ENCODE assay signal across 9 cellular contexts in the genomic region with DNA sequence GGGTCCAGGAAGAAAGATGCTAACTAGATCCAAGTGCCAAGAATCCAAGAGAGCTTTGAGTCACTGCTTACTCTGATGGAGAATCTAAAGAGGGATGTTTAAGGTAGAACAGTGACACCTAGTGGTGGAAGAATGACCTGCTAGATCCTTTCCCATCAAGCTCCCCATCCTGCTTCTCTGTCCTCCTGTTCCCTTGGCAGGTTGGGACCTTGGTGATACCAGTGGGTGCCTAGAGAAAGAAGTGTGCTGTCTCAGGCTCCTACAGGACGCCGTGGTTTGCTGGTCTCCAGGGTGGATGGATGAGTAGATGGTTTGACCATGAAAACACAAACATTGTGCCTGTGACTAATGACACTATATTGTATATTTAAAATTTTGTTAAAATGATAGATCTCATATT.
DNase-seq lines count a peak whose midpoint lies in the region; ATAC-seq, FAIRE-seq and TF ChIP-seq lines count a peak whose summit lies in the region.
"Had no signal": no experiment of that assay in that cellular context is flagged by ENCODE, and none has a peak within 500 bp of the region (broad histone marks: within the 10 kb centered on the region; RNA-seq: fewer than 3 reads in every experiment).

No MANE protein-coding gene starts in this region.

- no peak overlapping the region for H3K4me3 Mint-ChIP-seq in stimulated activated naive CD8-positive, alpha-beta T cell treated with anti-CD3 and anti-CD28 coated beads, Interleukin-15, amount 100 ng/mL, for 72 hours

- TF ChIP-seq CTCF in GM10266 (IDR thresholded peaks at IDR 0.05; ENCODE audit: control insufficient read depth, insufficient read depth, low read depth, missing control alignments) (peak; percentile 63), HFF-Myc (IDR thresholded peaks at IDR 0.05; ENCODE audit: low read depth, low read length, missing control alignments) (peak; percentile 75), Loucy (conservative IDR thresholded peaks at IDR 0.05; ENCODE audit: low read length) (peak; percentile 74), Peyer's patch (IDR thresholded peaks at IDR 0.05) (peak; percentile 52 to 88 (median 82)), cardiac fibroblast (IDR thresholded peaks at IDR 0.05; ENCODE audit: low read depth, low read length) (peak; percentile 84), keratinocyte (optimal IDR thresholded peaks at IDR 0.05 in 1 of 3, IDR thresholded peaks at IDR 0.05 in 1 of 3, conservative IDR thresholded peaks at IDR 0.05 in 1 of 3; ENCODE audit: extremely low read depth in 1 of 3, insufficient read depth in 2 of 3, low read length in 3 of 3) (peak; percentile 67 to 89 (median 79))

- no peaks in the 10 kb centered on the region for H3K27me3 ChIP-seq in Loucy (ENCODE audit: insufficient read depth, low read length, poor library complexity, severe bottlenecking)
- no peaks in the 10 kb centered on the region for H3K27me3 ChIP-seq in Peyer's patch
- no peaks in the 10 kb centered on the region for H3K27me3 ChIP-seq in keratinocyte (ENCODE audit: control insufficient read depth, extremely low read depth, insufficient read depth, low read length)

- no peak overlapping the region for H2AFZ ChIP-seq in Loucy (ENCODE audit: low read length)
- no peak overlapping the region for H2AFZ ChIP-seq in keratinocyte (ENCODE audit: control insufficient read depth, low read length)

- H3K27me3 Mint-ChIP-seq in stimulated activated naive CD8-positive, alpha-beta T cell treated with anti-CD3 and anti-CD28 coated beads, Interleukin-15, amount 100 ng/mL, for 72 hours = no peaks in the 10 kb centered on the region

- no peak overlapping the region for H3K27ac ChIP-seq in Peyer's patch
- no peak overlapping the region for H3K27ac ChIP-seq in keratinocyte (ENCODE audit: control insufficient read depth, insufficient read depth, low read length)
- H3K27ac ChIP-seq: skin epidermis had no signal

- dilution Hi-C loops in keratinocyte (cut with MboI; ENCODE audit: extremely low pct_ligation_motif_present, low sequenced_read_pairs) = no loop called here

- H3K36me3 ChIP-seq in Loucy (ENCODE audit: insufficient read depth, low read length) (no peaks in the 10 kb centered on the region), Peyer's patch (no peaks in the 10 kb centered on the region), keratinocyte (ENCODE audit: control insufficient read depth in 2 of 2, extremely low read depth in 1 of 2, insufficient read depth in 2 of 2, low read length in 2 of 2) (no peaks in the 10 kb centered on the region)

- H3K4me3 ChIP-seq in HFF-Myc (replicated peaks; ENCODE audit: low read depth, low read length) = no peak overlapping the region
- no peak overlapping the region for H3K4me3 ChIP-seq in Loucy (ENCODE audit: low read length, poor library complexity, severe bottlenecking)
- H3K4me3 ChIP-seq in Peyer's patch = no peak overlapping the region
- no peak overlapping the region for H3K4me3 ChIP-seq in cardiac fibroblast (replicated peaks in 1 of 2; ENCODE audit: low read depth in 2 of 2, low read length in 2 of 2)
- no peak overlapping the region for H3K4me3 ChIP-seq in keratinocyte (ENCODE audit: control insufficient read depth in 2 of 3, extremely low read depth in 1 of 3, insufficient read depth in 2 of 3, low read depth in 1 of 3, low read length in 3 of 3)
- H3K4me3 ChIP-seq: skin epidermis had no signal

- H3F3A ChIP-seq in Loucy (ENCODE audit: low read depth) = no peaks in the 10 kb centered on the region

- H3K9me1 ChIP-seq in keratinocyte (ENCODE audit: control insufficient read depth, extremely low read depth, insufficient read depth, low read length) = no peaks in the 10 kb centered on the region

- H3K9me3 ChIP-seq in Loucy (ENCODE audit: insufficient read depth, low read depth, low read length) (no peaks in the 10 kb centered on the region), Peyer's patch (no peaks in the 10 kb centered on the region), keratinocyte (ENCODE audit: control insufficient read depth, low read depth, low read length) (no peaks in the 10 kb centered on the region)

- H3K79me2 ChIP-seq in Loucy (ENCODE audit: insufficient read depth, low read length) = no peaks in the 10 kb centered on the region
- no peaks in the 10 kb centered on the region for H3K79me2 ChIP-seq in keratinocyte (ENCODE audit: control insufficient read depth, insufficient read depth, low read length)

- no peaks in the 10 kb centered on the region for H3K9me3 Mint-ChIP-seq in stimulated activated naive CD8-positive, alpha-beta T cell treated with anti-CD3 and anti-CD28 coated beads, Interleukin-15, amount 100 ng/mL, for 72 hours

- DNase-seq in AG08395 (ENCODE audit: low spot score) (peak; percentile 80), GM10266 (ENCODE audit: extremely low spot score) (peak; percentile 43), HFF-Myc (ENCODE audit: extremely low read depth, low read depth) (peak; percentile 84), Peyer's patch (peak in 1 of 3 donors; percentile 52), cardiac fibroblast (ENCODE audit: low read depth in 2 of 2) (peak; percentile 89 to 92), keratinocyte (ENCODE audit: low read depth, low spot score) (peak; percentile 80)
- DNase-seq in stimulated activated naive CD8-positive, alpha-beta T cell treated with anti-CD3 and anti-CD28 coated beads, Interleukin-15, amount 100 ng/mL, for 72 hours = peak; percentile 13 to 31

- ATAC-seq in stimulated activated naive CD8-positive, alpha-beta T cell treated with anti-CD3 and anti-CD28 coated beads, Interleukin-15, amount 100 ng/mL, for 72 hours = peak; percentile 73

- H3K4me2 ChIP-seq in Loucy (ENCODE audit: low read depth, low read length, poor library complexity, severe bottlenecking) = no peak overlapping the region
- H3K4me2 ChIP-seq in keratinocyte (ENCODE audit: control insufficient read depth, extremely low read depth, insufficient read depth, low read depth, low read length) = no peak overlapping the region

- no peaks in the 10 kb centered on the region for H3K9me2 ChIP-seq in Loucy (replicated peaks; ENCODE audit: low read depth, low read length)

- H3K9ac ChIP-seq in Loucy (ENCODE audit: low read depth, low read length, poor library complexity, severe bottlenecking) = no peak overlapping the region
- no peak overlapping the region for H3K9ac ChIP-seq in keratinocyte (ENCODE audit: control insufficient read depth, extremely low read depth, insufficient read depth, low read length)

- no peaks in the 10 kb centered on the region for H3K4me1 Mint-ChIP-seq in stimulated activated naive CD8-positive, alpha-beta T cell treated with anti-CD3 and anti-CD28 coated beads, Interleukin-15, amount 100 ng/mL, for 72 hours

- peak; percentile 94 for FAIRE-seq in keratinocyte (lab: Jason Lieb, UNC)

- no peak for TF ChIP-seq POLR2A in Peyer's patch (IDR thresholded peaks at IDR 0.05)

- H4K20me1 ChIP-seq in Loucy (ENCODE audit: insufficient read depth, low read length, poor library complexity, severe bottlenecking) (no peaks in the 10 kb centered on the region), keratinocyte (ENCODE audit: control insufficient read depth, extremely low read depth, insufficient read depth, low read length) (no peaks in the 10 kb centered on the region)

- no peak overlapping the region for H3K27ac Mint-ChIP-seq in stimulated activated naive CD8-positive, alpha-beta T cell treated with anti-CD3 and anti-CD28 coated beads, Interleukin-15, amount 100 ng/mL, for 72 hours

- H3K4me1 ChIP-seq in Loucy (ENCODE audit: insufficient read depth, low read length, poor library complexity, severe bottlenecking) (no peaks in the 10 kb centered on the region), Peyer's patch (peaks cover 0 to 8% (median 1%) of the 10 kb centered on the region in 4 donors), keratinocyte (ENCODE audit: control insufficient read depth, extremely low read depth, insufficient read depth, low read length) (peaks cover 22% of the 10 kb centered on the region)
